In the genomic region with DNA sequence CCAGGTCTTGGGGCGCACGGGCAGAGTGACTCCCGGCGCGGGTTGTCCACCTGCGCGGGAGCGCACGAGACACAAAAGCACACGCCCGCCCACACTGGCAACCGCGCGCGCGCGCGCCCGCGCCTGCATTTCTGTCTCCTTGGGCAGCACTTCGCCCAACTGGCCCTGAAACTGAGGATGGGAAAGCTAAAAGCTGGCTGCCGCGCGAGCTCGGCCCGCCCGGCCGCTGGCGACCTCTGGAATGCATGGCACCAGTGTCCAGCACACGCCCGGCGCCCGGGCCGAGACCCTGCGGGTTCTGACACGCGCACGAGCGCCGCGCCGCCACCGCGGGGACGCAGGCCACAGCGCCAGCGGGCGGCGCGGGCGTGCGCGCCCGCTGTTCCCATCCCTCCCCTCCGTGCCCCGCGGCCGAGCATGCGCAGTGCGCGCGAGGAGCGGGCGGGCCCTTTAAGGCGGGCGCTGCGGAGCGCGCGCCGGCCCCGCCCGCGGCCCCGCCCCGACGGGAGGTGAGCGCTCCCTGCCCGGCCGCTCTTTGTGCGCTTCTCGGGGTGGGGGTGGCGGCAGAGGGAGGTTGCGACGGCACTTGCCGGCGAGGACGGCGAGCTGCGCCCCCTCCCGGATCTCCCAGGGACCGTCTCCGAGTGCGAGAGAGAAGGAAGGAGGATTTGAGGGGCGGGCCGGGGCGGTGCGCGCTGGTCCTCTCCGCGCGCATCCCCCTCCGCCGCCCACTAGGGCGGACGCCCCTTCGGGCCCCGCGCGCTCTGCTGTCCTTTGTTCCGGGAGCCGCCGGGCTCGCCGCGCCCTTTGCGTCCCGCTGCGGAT, we compare ENCODE assay signal across 1 cellular context.
TF ChIP-seq lines count a peak whose summit lies in the region.

No MANE protein-coding gene starts in this region.

TF ChIP-seq in K562, 482 proteins besides CTCF, POLR2A, EP300 and RAD21 (continued from another document and continues in another):
- TF ChIP-seq, protein P1, sequence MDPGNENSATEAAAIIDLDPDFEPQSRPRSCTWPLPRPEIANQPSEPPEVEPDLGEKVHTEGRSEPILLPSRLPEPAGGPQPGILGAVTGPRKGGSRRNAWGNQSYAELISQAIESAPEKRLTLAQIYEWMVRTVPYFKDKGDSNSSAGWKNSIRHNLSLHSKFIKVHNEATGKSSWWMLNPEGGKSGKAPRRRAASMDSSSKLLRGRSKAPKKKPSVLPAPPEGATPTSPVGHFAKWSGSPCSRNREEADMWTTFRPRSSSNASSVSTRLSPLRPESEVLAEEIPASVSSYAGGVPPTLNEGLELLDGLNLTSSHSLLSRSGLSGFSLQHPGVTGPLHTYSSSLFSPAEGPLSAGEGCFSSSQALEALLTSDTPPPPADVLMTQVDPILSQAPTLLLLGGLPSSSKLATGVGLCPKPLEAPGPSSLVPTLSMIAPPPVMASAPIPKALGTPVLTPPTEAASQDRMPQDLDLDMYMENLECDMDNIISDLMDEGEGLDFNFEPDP (CRISPR knock-in tag; IDR thresholded peaks at IDR 0.05) = no peak
- no peak for TF ChIP-seq ZNF584 (CRISPR knock-in tag; IDR thresholded peaks at IDR 0.05; ENCODE audit: low read depth)
- TF ChIP-seq, protein P2, sequence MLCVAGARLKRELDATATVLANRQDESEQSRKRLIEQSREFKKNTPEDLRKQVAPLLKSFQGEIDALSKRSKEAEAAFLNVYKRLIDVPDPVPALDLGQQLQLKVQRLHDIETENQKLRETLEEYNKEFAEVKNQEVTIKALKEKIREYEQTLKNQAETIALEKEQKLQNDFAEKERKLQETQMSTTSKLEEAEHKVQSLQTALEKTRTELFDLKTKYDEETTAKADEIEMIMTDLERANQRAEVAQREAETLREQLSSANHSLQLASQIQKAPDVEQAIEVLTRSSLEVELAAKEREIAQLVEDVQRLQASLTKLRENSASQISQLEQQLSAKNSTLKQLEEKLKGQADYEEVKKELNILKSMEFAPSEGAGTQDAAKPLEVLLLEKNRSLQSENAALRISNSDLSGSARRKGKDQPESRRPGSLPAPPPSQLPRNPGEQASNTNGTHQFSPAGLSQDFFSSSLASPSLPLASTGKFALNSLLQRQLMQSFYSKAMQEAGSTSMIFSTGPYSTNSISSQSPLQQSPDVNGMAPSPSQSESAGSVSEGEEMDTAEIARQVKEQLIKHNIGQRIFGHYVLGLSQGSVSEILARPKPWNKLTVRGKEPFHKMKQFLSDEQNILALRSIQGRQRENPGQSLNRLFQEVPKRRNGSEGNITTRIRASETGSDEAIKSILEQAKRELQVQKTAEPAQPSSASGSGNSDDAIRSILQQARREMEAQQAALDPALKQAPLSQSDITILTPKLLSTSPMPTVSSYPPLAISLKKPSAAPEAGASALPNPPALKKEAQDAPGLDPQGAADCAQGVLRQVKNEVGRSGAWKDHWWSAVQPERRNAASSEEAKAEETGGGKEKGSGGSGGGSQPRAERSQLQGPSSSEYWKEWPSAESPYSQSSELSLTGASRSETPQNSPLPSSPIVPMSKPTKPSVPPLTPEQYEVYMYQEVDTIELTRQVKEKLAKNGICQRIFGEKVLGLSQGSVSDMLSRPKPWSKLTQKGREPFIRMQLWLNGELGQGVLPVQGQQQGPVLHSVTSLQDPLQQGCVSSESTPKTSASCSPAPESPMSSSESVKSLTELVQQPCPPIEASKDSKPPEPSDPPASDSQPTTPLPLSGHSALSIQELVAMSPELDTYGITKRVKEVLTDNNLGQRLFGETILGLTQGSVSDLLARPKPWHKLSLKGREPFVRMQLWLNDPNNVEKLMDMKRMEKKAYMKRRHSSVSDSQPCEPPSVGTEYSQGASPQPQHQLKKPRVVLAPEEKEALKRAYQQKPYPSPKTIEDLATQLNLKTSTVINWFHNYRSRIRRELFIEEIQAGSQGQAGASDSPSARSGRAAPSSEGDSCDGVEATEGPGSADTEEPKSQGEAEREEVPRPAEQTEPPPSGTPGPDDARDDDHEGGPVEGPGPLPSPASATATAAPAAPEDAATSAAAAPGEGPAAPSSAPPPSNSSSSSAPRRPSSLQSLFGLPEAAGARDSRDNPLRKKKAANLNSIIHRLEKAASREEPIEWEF (CRISPR knock-in tag; IDR thresholded peaks at IDR 0.05) = no peak
- no peak for TF ChIP-seq ZNF41 (CRISPR knock-in tag; conservative IDR thresholded peaks at IDR 0.05)
- TF ChIP-seq RUNX1 (IDR thresholded peaks at IDR 0.05; ENCODE audit: low read depth) = no peak
- no peak for TF ChIP-seq ZNF174 (CRISPR knock-in tag; IDR thresholded peaks at IDR 0.05)
- TF ChIP-seq U2AF1 (optimal IDR thresholded peaks at IDR 0.05; ENCODE audit: low read depth, low read length) = peak; percentile 49
- no peak for TF ChIP-seq MCM3 (IDR thresholded peaks at IDR 0.05)
- TF ChIP-seq, protein P3, sequence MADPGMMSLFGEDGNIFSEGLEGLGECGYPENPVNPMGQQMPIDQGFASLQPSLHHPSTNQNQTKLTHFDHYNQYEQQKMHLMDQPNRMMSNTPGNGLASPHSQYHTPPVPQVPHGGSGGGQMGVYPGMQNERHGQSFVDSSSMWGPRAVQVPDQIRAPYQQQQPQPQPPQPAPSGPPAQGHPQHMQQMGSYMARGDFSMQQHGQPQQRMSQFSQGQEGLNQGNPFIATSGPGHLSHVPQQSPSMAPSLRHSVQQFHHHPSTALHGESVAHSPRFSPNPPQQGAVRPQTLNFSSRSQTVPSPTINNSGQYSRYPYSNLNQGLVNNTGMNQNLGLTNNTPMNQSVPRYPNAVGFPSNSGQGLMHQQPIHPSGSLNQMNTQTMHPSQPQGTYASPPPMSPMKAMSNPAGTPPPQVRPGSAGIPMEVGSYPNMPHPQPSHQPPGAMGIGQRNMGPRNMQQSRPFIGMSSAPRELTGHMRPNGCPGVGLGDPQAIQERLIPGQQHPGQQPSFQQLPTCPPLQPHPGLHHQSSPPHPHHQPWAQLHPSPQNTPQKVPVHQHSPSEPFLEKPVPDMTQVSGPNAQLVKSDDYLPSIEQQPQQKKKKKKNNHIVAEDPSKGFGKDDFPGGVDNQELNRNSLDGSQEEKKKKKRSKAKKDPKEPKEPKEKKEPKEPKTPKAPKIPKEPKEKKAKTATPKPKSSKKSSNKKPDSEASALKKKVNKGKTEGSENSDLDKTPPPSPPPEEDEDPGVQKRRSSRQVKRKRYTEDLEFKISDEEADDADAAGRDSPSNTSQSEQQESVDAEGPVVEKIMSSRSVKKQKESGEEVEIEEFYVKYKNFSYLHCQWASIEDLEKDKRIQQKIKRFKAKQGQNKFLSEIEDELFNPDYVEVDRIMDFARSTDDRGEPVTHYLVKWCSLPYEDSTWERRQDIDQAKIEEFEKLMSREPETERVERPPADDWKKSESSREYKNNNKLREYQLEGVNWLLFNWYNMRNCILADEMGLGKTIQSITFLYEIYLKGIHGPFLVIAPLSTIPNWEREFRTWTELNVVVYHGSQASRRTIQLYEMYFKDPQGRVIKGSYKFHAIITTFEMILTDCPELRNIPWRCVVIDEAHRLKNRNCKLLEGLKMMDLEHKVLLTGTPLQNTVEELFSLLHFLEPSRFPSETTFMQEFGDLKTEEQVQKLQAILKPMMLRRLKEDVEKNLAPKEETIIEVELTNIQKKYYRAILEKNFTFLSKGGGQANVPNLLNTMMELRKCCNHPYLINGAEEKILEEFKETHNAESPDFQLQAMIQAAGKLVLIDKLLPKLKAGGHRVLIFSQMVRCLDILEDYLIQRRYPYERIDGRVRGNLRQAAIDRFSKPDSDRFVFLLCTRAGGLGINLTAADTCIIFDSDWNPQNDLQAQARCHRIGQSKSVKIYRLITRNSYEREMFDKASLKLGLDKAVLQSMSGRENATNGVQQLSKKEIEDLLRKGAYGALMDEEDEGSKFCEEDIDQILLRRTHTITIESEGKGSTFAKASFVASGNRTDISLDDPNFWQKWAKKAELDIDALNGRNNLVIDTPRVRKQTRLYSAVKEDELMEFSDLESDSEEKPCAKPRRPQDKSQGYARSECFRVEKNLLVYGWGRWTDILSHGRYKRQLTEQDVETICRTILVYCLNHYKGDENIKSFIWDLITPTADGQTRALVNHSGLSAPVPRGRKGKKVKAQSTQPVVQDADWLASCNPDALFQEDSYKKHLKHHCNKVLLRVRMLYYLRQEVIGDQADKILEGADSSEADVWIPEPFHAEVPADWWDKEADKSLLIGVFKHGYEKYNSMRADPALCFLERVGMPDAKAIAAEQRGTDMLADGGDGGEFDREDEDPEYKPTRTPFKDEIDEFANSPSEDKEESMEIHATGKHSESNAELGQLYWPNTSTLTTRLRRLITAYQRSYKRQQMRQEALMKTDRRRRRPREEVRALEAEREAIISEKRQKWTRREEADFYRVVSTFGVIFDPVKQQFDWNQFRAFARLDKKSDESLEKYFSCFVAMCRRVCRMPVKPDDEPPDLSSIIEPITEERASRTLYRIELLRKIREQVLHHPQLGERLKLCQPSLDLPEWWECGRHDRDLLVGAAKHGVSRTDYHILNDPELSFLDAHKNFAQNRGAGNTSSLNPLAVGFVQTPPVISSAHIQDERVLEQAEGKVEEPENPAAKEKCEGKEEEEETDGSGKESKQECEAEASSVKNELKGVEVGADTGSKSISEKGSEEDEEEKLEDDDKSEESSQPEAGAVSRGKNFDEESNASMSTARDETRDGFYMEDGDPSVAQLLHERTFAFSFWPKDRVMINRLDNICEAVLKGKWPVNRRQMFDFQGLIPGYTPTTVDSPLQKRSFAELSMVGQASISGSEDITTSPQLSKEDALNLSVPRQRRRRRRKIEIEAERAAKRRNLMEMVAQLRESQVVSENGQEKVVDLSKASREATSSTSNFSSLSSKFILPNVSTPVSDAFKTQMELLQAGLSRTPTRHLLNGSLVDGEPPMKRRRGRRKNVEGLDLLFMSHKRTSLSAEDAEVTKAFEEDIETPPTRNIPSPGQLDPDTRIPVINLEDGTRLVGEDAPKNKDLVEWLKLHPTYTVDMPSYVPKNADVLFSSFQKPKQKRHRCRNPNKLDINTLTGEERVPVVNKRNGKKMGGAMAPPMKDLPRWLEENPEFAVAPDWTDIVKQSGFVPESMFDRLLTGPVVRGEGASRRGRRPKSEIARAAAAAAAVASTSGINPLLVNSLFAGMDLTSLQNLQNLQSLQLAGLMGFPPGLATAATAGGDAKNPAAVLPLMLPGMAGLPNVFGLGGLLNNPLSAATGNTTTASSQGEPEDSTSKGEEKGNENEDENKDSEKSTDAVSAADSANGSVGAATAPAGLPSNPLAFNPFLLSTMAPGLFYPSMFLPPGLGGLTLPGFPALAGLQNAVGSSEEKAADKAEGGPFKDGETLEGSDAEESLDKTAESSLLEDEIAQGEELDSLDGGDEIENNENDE (IDR thresholded peaks at IDR 0.05; ENCODE audit: low read depth, low read length) = no peak
- no peak for TF ChIP-seq RBM34 (IDR thresholded peaks at IDR 0.05; ENCODE audit: borderline replicate concordance, insufficient read depth, low read length)
- no peak for TF ChIP-seq IRF2 (CRISPR knock-in tag; IDR thresholded peaks at IDR 0.05)
- no peak for TF ChIP-seq SRSF1 (IDR thresholded peaks at IDR 0.05; ENCODE audit: low read depth, low read length)
- no peak for TF ChIP-seq CC2D1A (IDR thresholded peaks at IDR 0.05)
- TF ChIP-seq PCBP1 (IDR thresholded peaks at IDR 0.05; ENCODE audit: low read depth, low read length, poor library complexity, severe bottlenecking) = no peak
- TF ChIP-seq SAFB (IDR thresholded peaks at IDR 0.05; ENCODE audit: borderline replicate concordance, low read depth, low read length) = peak; percentile 52; the same call in 1 of the 2 replicates
- no peak for TF ChIP-seq SP2 (IDR thresholded peaks at IDR 0.05; ENCODE audit: extremely low read depth, low read depth, low read length, poor library complexity, severe bottlenecking)
- no peak for TF ChIP-seq MCM5 (IDR thresholded peaks at IDR 0.05; ENCODE audit: low read depth)
- TF ChIP-seq NR2C2 (CRISPR knock-in tag; IDR thresholded peaks at IDR 0.05) = no peak
- peak; percentile 73 for TF ChIP-seq NR2C2 (tag; IDR thresholded peaks at IDR 0.05)
- TF ChIP-seq, protein P4, sequence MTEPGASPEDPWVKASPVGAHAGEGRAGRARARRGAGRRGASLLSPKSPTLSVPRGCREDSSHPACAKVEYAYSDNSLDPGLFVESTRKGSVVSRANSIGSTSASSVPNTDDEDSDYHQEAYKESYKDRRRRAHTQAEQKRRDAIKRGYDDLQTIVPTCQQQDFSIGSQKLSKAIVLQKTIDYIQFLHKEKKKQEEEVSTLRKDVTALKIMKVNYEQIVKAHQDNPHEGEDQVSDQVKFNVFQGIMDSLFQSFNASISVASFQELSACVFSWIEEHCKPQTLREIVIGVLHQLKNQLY (CRISPR knock-in tag; conservative IDR thresholded peaks at IDR 0.05) = no peak
- TF ChIP-seq DNMT1 (IDR thresholded peaks at IDR 0.05) = no peak
- TF ChIP-seq, protein P5, sequence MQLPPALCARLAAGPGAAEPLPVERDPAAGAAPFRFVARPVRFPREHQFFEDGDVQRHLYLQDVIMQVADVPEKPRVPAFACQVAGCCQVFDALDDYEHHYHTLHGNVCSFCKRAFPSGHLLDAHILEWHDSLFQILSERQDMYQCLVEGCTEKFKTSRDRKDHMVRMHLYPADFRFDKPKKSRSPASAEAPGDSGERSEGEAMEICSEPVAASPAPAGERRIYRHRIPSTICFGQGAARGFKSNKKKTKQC (CRISPR knock-in tag; IDR thresholded peaks at IDR 0.05) = no peak
- TF ChIP-seq HLTF (IDR thresholded peaks at IDR 0.05) = no peak
- no peak for TF ChIP-seq ZNF507 (tag; conservative IDR thresholded peaks at IDR 0.05)
- TF ChIP-seq ZBTB7A (IDR thresholded peaks at IDR 0.05; ENCODE audit: borderline replicate concordance, control insufficient read depth, low read depth, low read length) = peak; percentile 70; the same call in 1 of the 2 replicates
- TF ChIP-seq, protein P6, sequence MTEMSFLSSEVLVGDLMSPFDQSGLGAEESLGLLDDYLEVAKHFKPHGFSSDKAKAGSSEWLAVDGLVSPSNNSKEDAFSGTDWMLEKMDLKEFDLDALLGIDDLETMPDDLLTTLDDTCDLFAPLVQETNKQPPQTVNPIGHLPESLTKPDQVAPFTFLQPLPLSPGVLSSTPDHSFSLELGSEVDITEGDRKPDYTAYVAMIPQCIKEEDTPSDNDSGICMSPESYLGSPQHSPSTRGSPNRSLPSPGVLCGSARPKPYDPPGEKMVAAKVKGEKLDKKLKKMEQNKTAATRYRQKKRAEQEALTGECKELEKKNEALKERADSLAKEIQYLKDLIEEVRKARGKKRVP (CRISPR knock-in tag; IDR thresholded peaks at IDR 0.05) = peak; percentile 45; the same call in 1 of the 2 replicates
- TF ChIP-seq, protein P7, sequence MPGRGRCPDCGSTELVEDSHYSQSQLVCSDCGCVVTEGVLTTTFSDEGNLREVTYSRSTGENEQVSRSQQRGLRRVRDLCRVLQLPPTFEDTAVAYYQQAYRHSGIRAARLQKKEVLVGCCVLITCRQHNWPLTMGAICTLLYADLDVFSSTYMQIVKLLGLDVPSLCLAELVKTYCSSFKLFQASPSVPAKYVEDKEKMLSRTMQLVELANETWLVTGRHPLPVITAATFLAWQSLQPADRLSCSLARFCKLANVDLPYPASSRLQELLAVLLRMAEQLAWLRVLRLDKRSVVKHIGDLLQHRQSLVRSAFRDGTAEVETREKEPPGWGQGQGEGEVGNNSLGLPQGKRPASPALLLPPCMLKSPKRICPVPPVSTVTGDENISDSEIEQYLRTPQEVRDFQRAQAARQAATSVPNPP (IDR thresholded peaks at IDR 0.05; ENCODE audit: borderline replicate concordance, insufficient read depth, insufficient read length) = no peak
